ENCODE assay signal across 10 cellular contexts in the genomic region with DNA sequence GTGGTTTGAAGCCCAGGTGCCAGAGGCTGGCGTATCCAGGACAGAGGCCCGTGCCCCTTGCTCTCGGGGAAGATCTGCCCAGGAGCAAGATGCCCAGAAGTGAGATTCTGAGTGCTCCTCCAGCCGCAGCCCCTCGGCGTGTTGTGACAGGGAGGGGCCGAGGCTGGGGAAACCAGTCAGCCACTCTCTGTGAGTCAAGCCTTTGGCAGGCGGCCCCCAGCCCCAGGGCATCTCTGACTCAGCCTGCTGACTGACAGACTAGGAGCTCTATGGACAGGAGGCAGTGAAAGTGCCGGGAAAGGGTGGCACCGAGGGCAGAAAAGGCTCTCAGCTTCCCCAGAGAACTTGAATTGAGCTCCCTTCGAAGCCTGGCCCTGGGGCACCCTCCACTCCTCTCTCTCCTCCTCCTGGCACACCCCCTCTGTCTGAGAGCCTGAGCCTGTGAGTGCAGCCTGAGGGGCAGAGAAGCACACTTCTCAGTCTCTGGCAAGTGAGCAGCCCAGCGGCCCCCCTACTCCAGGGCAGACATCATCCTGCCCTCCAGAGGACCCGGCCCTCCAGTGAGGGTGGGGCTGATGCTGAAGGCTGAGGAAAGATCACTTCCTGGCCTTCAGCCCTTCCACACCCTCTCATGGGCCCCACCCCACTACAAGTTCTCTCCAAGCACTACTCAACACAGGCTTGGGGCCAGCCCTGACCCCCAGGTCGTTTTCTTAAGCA. TPM values are rescaled to one million over a fixed set of nuclear protein-coding genes. Genes with fewer than 3 reads are reported as not detected.
DNase-seq lines count a peak whose midpoint lies in the region; ATAC-seq, FAIRE-seq and TF ChIP-seq lines count a peak whose summit lies in the region.
"Had no signal": no experiment of that assay in that cellular context is flagged by ENCODE, and none has a peak within 500 bp of the region (broad histone marks: within the 10 kb centered on the region; RNA-seq: fewer than 3 reads in every experiment).

No MANE protein-coding gene starts in this region.

- no TSS peak for BruUV-seq in K562 (replicated peaks; lab: Mats Ljungman, UMichigan)

- H3K27me3 ChIP-seq in K562 (ENCODE audit: control insufficient read depth in 2 of 2, insufficient read depth in 2 of 2, low read length in 2 of 2) (peaks cover 0 to 14% of the 10 kb centered on the region in 2 experiments; a peak in 2 of 5 replicates), keratinocyte (ENCODE audit: control insufficient read depth, extremely low read depth, insufficient read depth, low read length) (no peaks in the 10 kb centered on the region)

- H3K9ac ChIP-seq in K562 (ENCODE audit: insufficient read depth in 1 of 2, low read depth in 2 of 2, low read length in 2 of 2), result no peak overlapping the region
- peak overlapping the region; percentile 72 for H3K9ac ChIP-seq in keratinocyte (ENCODE audit: control insufficient read depth, extremely low read depth, insufficient read depth, low read length)

- no peak overlapping the region for H3K4me3 Mint-ChIP-seq in natural killer cell treated with Interleukin-12 subunit alpha and Interleukin-12 subunit beta and Interleukin-15 and Interleukin-18, amount 100 ng/mL, for 72 hours
- no peak overlapping the region for H3K4me3 Mint-ChIP-seq in natural killer cell
- H3K4me3 Mint-ChIP-seq in glutamatergic neuron (ENCODE audit: unreplicated experiment), result no peak overlapping the region
- H3K4me3 Mint-ChIP-seq: CD4-positive, alpha-beta memory T cell had no signal

- intact Hi-C loops in natural killer cell (cut with micrococcal nuclease), result no loop called here
- intact Hi-C loops in K562 (cut with micrococcal nuclease), result no loop called here

- H3K4me2 ChIP-seq in K562 (ENCODE audit: insufficient read depth, low read length) (no peak overlapping the region), keratinocyte (ENCODE audit: control insufficient read depth, extremely low read depth, insufficient read depth, low read depth, low read length) (peak overlapping the region; percentile 69)

- H3K4me3 ChIP-seq in K562, result no peak overlapping the region
- peak overlapping the region in 2 of 3 experiments; percentile 8 to 47 for H3K4me3 ChIP-seq in keratinocyte (ENCODE audit: control insufficient read depth in 2 of 3, extremely low read depth in 1 of 3, insufficient read depth in 2 of 3, low read depth in 1 of 3, low read length in 3 of 3)

- H3K4me1 ChIP-seq in K562 (replicated peaks in 1 of 2; ENCODE audit: control insufficient read depth in 2 of 2, insufficient read depth in 2 of 2, low read length in 2 of 2) (peaks cover 0 to 3% of the 10 kb centered on the region in 2 experiments; a peak in 2 of 5 replicates), keratinocyte (ENCODE audit: control insufficient read depth, extremely low read depth, insufficient read depth, low read length) (peaks cover 35% of the 10 kb centered on the region)

- FAIRE-seq in K562 (lab: Jason Lieb, UNC) (no peak), keratinocyte (lab: Jason Lieb, UNC) (peak; percentile 62)

- peak; percentile 20 for ATAC-seq in natural killer cell treated with Interleukin-12 subunit alpha and Interleukin-12 subunit beta and Interleukin-15 and Interleukin-18, amount 100 ng/mL, for 72 hours
- ATAC-seq in natural killer cell (no peak), K562 (peak; percentile 35; the same call in 1 of the 3 replicates), GM18909 (IDR thresholded peaks at IDR 0.05; ENCODE audit: poor library complexity, unreplicated experiment) (no peak), HG02798 (IDR thresholded peaks at IDR 0.05; ENCODE audit: poor library complexity, unreplicated experiment) (no peak), HG03354 (IDR thresholded peaks at IDR 0.05; ENCODE audit: poor library complexity, severe bottlenecking, unreplicated experiment) (no peak)

- H3K36me3 Mint-ChIP-seq in natural killer cell treated with Interleukin-12 subunit alpha and Interleukin-12 subunit beta and Interleukin-15 and Interleukin-18, amount 100 ng/mL, for 72 hours, result no peaks in the 10 kb centered on the region
- H3K36me3 Mint-ChIP-seq in natural killer cell, result no peaks in the 10 kb centered on the region
- peaks cover 7% of the 10 kb centered on the region for H3K36me3 Mint-ChIP-seq in glutamatergic neuron (ENCODE audit: unreplicated experiment)
- H3K36me3 Mint-ChIP-seq: CD4-positive, alpha-beta memory T cell had no signal

- H3K9me3 ChIP-seq in K562 (replicated peaks; ENCODE audit: control insufficient read depth, insufficient read depth, low read depth, low read length), result no peaks in the 10 kb centered on the region
- no peaks in the 10 kb centered on the region for H3K9me3 ChIP-seq in keratinocyte (ENCODE audit: control insufficient read depth, low read depth, low read length)

- H2AFZ ChIP-seq in K562 (ENCODE audit: low read depth, low read length), result no peak overlapping the region
- H2AFZ ChIP-seq in keratinocyte (ENCODE audit: control insufficient read depth, low read length), result peak overlapping the region; percentile 8

- DNase-seq in natural killer cell treated with Interleukin-12 subunit alpha and Interleukin-12 subunit beta and Interleukin-15 and Interleukin-18, amount 100 ng/mL, for 72 hours (ENCODE audit: low spot score), result no peak
- DNase-seq in natural killer cell (no peak), K562 (ENCODE audit: extremely low read depth in 1 of 4, low spot score in 3 of 4) (no peak), keratinocyte (ENCODE audit: low read depth, low spot score) (peak; percentile 93), glutamatergic neuron (no peak)
- DNase-seq: CD4-positive, alpha-beta memory T cell; NCI-H2171 had no signal

- no peak for TF ChIP-seq RAD21 in K562 (CRISPR knock-in tag; conservative IDR thresholded peaks at IDR 0.05 in 1 of 2, IDR thresholded peaks at IDR 0.05 in 1 of 2)

- H4K20me1 ChIP-seq in K562 (replicated peaks; ENCODE audit: control insufficient read depth, insufficient read depth, low read length) (no peaks in the 10 kb centered on the region), keratinocyte (ENCODE audit: control insufficient read depth, extremely low read depth, insufficient read depth, low read length) (no peaks in the 10 kb centered on the region)

- POLR2A ChIA-PET in K562 (lab: Yijun Ruan, JAX), result interaction anchor here (1.3 kb wide), 1 partner anchor 10 kb away, joined by 4 read pairs; no protein-coding TSS in a partner anchor

- H3K27ac ChIP-seq in K562 (ENCODE audit: extremely low read depth, low read depth, low read length) (no peak overlapping the region), keratinocyte (ENCODE audit: control insufficient read depth, insufficient read depth, low read length) (peak overlapping the region; percentile 85)

- no peaks in the 10 kb centered on the region for H3K9me3 Mint-ChIP-seq in natural killer cell treated with Interleukin-12 subunit alpha and Interleukin-12 subunit beta and Interleukin-15 and Interleukin-18, amount 100 ng/mL, for 72 hours
- H3K9me3 Mint-ChIP-seq in natural killer cell (no peaks in the 10 kb centered on the region), glutamatergic neuron (ENCODE audit: unreplicated experiment) (no peaks in the 10 kb centered on the region)

- dilution Hi-C loops in keratinocyte (cut with MboI; ENCODE audit: extremely low pct_ligation_motif_present, low sequenced_read_pairs), result no loop called here

- H3K27me3 Mint-ChIP-seq in natural killer cell treated with Interleukin-12 subunit alpha and Interleukin-12 subunit beta and Interleukin-15 and Interleukin-18, amount 100 ng/mL, for 72 hours, result peaks cover 4 to 11% of the 10 kb centered on the region in 2 donors
- peaks cover 0 to 2% of the 10 kb centered on the region in 2 donors for H3K27me3 Mint-ChIP-seq in natural killer cell (ENCODE audit: low read depth in 2 of 2)
- H3K27me3 Mint-ChIP-seq in glutamatergic neuron (ENCODE audit: unreplicated experiment), result no peaks in the 10 kb centered on the region

- no peak overlapping the region for H3K27ac Mint-ChIP-seq in natural killer cell treated with Interleukin-12 subunit alpha and Interleukin-12 subunit beta and Interleukin-15 and Interleukin-18, amount 100 ng/mL, for 72 hours
- no peak overlapping the region for H3K27ac Mint-ChIP-seq in natural killer cell
- H3K27ac Mint-ChIP-seq in glutamatergic neuron (ENCODE audit: unreplicated experiment), result no peak overlapping the region
- H3K27ac Mint-ChIP-seq: CD4-positive, alpha-beta memory T cell had no signal

- TF ChIP-seq POLR2A in K562 (conservative IDR thresholded peaks at IDR 0.05), result no peak

- TF ChIP-seq EP300 in K562 (IDR thresholded peaks at IDR 0.05; ENCODE audit: low read length), result no peak

- in situ Hi-C loops in K562 (cut with MboI), result no loop called here

- 2% methylated on average over 13 of the region's 14 CpGs for WGBS in K562 (ENCODE audit: insufficient coverage, low coverage, missing lambda C conversion rate)

- H3K79me2 ChIP-seq in K562 (ENCODE audit: control insufficient read depth, insufficient read depth, low read length) (no peaks in the 10 kb centered on the region), keratinocyte (ENCODE audit: control insufficient read depth, insufficient read depth, low read length) (no peaks in the 10 kb centered on the region)

- H3K4me1 Mint-ChIP-seq in natural killer cell treated with Interleukin-12 subunit alpha and Interleukin-12 subunit beta and Interleukin-15 and Interleukin-18, amount 100 ng/mL, for 72 hours (ENCODE audit: low read depth in 2 of 2), result no peaks in the 10 kb centered on the region
- H3K4me1 Mint-ChIP-seq in natural killer cell (no peaks in the 10 kb centered on the region), glutamatergic neuron (ENCODE audit: low read depth, unreplicated experiment) (no peaks in the 10 kb centered on the region)
- H3K4me1 Mint-ChIP-seq: CD4-positive, alpha-beta memory T cell had no signal

- H3K9me1 ChIP-seq in K562 (ENCODE audit: control insufficient read depth, insufficient read depth, low read length) (no peaks in the 10 kb centered on the region), keratinocyte (ENCODE audit: control insufficient read depth, extremely low read depth, insufficient read depth, low read length) (no peaks in the 10 kb centered on the region)

- TF ChIP-seq CTCF in natural killer cell (IDR thresholded peaks at IDR 0.05) (no peak), K562 (IDR thresholded peaks at IDR 0.05 in 2 of 3, conservative IDR thresholded peaks at IDR 0.05 in 1 of 3; ENCODE audit: insufficient read depth in 2 of 3, low read depth in 1 of 3, low read length in 3 of 3) (no peak), keratinocyte (optimal IDR thresholded peaks at IDR 0.05 in 1 of 3, IDR thresholded peaks at IDR 0.05 in 1 of 3, conservative IDR thresholded peaks at IDR 0.05 in 1 of 3; ENCODE audit: extremely low read depth in 1 of 3, insufficient read depth in 2 of 3, low read length in 3 of 3) (no peak), glutamatergic neuron (IDR thresholded peaks at IDR 0.05; ENCODE audit: partially characterized antibody, unreplicated experiment) (no peak)

- H3K36me3 ChIP-seq in K562 (ENCODE audit: control insufficient read depth, insufficient read depth, low read length) (no peaks in the 10 kb centered on the region), keratinocyte (ENCODE audit: control insufficient read depth in 2 of 2, extremely low read depth in 1 of 2, insufficient read depth in 2 of 2, low read length in 2 of 2) (no peaks in the 10 kb centered on the region)

- CTCF ChIA-PET in K562 (lab: Yijun Ruan, JAX; ENCODE audit: low intra/inter-chr PET ratio), result no interaction called here

RNA-seq across cellular contexts. Expression of a gene that starts 32.1 kb away (rescaled TPM):
- not detected for total RNA-seq in natural killer cell treated with Interleukin-12 subunit alpha and Interleukin-12 subunit beta and Interleukin-15 and Interleukin-18, amount 100 ng/mL, for 72 hours
- total RNA-seq in natural killer cell, result not detected
- total RNA-seq in K562 (2011; cell fraction: chromatin; rRNA removed; ENCODE audit: low replicate concordance), result 0.09 TPM in 1 of 2 replicates, not detected in the other
- total RNA-seq in K562 (2011; cell fraction: nucleolus; rRNA removed), result not detected in 2 replicates
- total RNA-seq in K562 (2011; cell fraction: nucleoplasm; rRNA removed), result not detected in 2 replicates
- not detected in 2 replicates for total RNA-seq in K562 (2014; rRNA removed)
- total RNA-seq in K562 (2014; rRNA removed; fragmentation: Illumina TruSeq; extraction: Trizol), result not detected in 2 replicates
- total RNA-seq in K562 (2015; rRNA removed; fragmentation: Illumina TruSeq; extraction: Trizol), result not detected in 2 replicates
- 0.13 and 0.36 TPM in 2 replicates for total RNA-seq in K562 (2021)
- 0.01 TPM in 1 of 2 replicates, not detected in the other for polyA plus RNA-seq in K562 (2011; rRNA removed)
- polyA plus RNA-seq in K562 (2011; cell fraction: cytosol; rRNA removed), result 0.07 TPM in 1 of 2 replicates, not detected in the other
- polyA plus RNA-seq in K562 (2011; cell fraction: nucleus; rRNA removed), result 0.07 TPM in 1 of 2 replicates, not detected in the other
- 0.05 TPM in 1 of 2 replicates, not detected in the other for polyA plus RNA-seq in K562 (2012)
- polyA plus RNA-seq in K562 (2014; fragmentation: Illumina TruSeq; extraction: Trizol), result 0.04 and 0.30 TPM in 2 replicates
- polyA plus RNA-seq in K562 (2014; fragmentation: Nextera tagmentation; extraction: Ambion mirVana), result not detected
- not detected in 2 replicates for polyA plus RNA-seq in K562 (2014; rRNA removed)
- 0.04 TPM in 1 of 2 replicates, not detected in the other for polyA minus RNA-seq in K562 (2011; rRNA and poly(A)+ RNA removed)
- polyA minus RNA-seq in K562 (2011; cell fraction: cytosol; rRNA and poly(A)+ RNA removed), result not detected in 2 replicates
- polyA minus RNA-seq in K562 (2011; cell fraction: nucleus; rRNA and poly(A)+ RNA removed), result not detected in 2 replicates
- polyA plus RNA-seq in keratinocyte, result 0.75 to 1.8 TPM (median 1.2 TPM) in 3 replicates
- polyA plus RNA-seq in keratinocyte (2011; ENCODE audit: low read depth), result 4.3 TPM
- polyA plus RNA-seq in keratinocyte (2011; cell fraction: cytosol; rRNA removed), result 0.45 and 0.74 TPM in 2 replicates
- polyA plus RNA-seq in keratinocyte (2011; cell fraction: nucleus; rRNA removed), result 5.3 and 5.9 TPM in 2 replicates
- 1.3 and 6.0 TPM in 2 replicates for polyA plus RNA-seq in keratinocyte (2012; ENCODE audit: low replicate concordance)
- polyA minus RNA-seq in keratinocyte, result 1.1 to 2.4 TPM (median 1.4 TPM) in 3 replicates
- 1.2 TPM for polyA minus RNA-seq in keratinocyte (2011; cell fraction: cytosol; rRNA and poly(A)+ RNA removed)
- polyA minus RNA-seq in keratinocyte (2011; cell fraction: nucleus; rRNA and poly(A)+ RNA removed), result 3.3 and 3.5 TPM in 2 replicates
- total RNA-seq in glutamatergic neuron (ENCODE audit: unreplicated experiment), result 9.7 TPM
- total RNA-seq: CD4-positive, alpha-beta memory T cell had no signal
- polyA plus RNA-seq: CD4-positive, alpha-beta memory T cell had no signal

Comparison
In these comparisons a context has a peak if more than half of its experiments do, and no peak if none do; other contexts are left out.
1. ATAC-seq: peak in natural killer cell treated with Interleukin-12 subunit alpha and Interleukin-12 subunit beta and Interleukin-15 and Interleukin-18, amount 100 ng/mL, for 72 hours (2 of 2) and K562 (single experiment); none in natural killer cell (0 of 3), GM18909 (single experiment), HG02798 (single experiment) and HG03354 (single experiment).